10 cellular contexts compared by ENCODE assay signal in genomic region chr1:89758127-89758526, GRCh38.
DNase-seq lines count a peak whose midpoint lies in the region; ATAC-seq lines count a peak whose summit lies in the region.
"Had no signal": no experiment of that assay in that cellular context is flagged by ENCODE, and none has a peak within 500 bp of the region (broad histone marks: within the 10 kb centered on the region; RNA-seq: fewer than 3 reads in every experiment).

No MANE protein-coding gene starts in this region.

- no peaks in the 10 kb centered on the region for H3K79me2 ChIP-seq in GM23248 (ENCODE audit: insufficient read depth)

- H3K4me1 ChIP-seq in BLaER1 (peaks cover 91% of the 10 kb centered on the region), GM23248 (ENCODE audit: insufficient read depth) (peaks cover 27% of the 10 kb centered on the region)

- H3K27ac ChIP-seq in BLaER1 = peak overlapping the region; percentile 89
- no peak overlapping the region for H3K27ac ChIP-seq in GM23248

- H3K4me1 Mint-ChIP-seq in activated naive CD8-positive, alpha-beta T cell (ENCODE audit: low read depth) = peaks cover 92% of the 10 kb centered on the region
- H3K4me1 Mint-ChIP-seq in naive B cell = peaks cover 25 to 34% (median 32%) of the 10 kb centered on the region in 3 donors

- ATAC-seq in naive B cell (ENCODE audit: low read depth in 2 of 2) = no peak
- no peak for ATAC-seq in GM18502 (IDR thresholded peaks at IDR 0.05; ENCODE audit: poor library complexity, unreplicated experiment)

- H3K9me2 ChIP-seq in GM23248 (ENCODE audit: insufficient read depth) = no peaks in the 10 kb centered on the region

- H3K4me3 ChIP-seq in BLaER1 (peak overlapping the region; percentile 43), GM23248 (no peak overlapping the region)
- H3K4me3 ChIP-seq: K562 had no signal

- H3K36me3 ChIP-seq in BLaER1 (no peaks in the 10 kb centered on the region), GM23248 (ENCODE audit: low read depth) (no peaks in the 10 kb centered on the region)

- H3K27me3 Mint-ChIP-seq in activated naive CD8-positive, alpha-beta T cell = no peaks in the 10 kb centered on the region
- H3K27me3 Mint-ChIP-seq in naive B cell = peaks cover 0 to 3% (median 0%) of the 10 kb centered on the region in 3 donors

- no peaks in the 10 kb centered on the region for H3K27me3 ChIP-seq in BLaER1
- H3K27me3 ChIP-seq in GM23248 (replicated peaks; ENCODE audit: insufficient read depth) = no peaks in the 10 kb centered on the region

- H3K9me3 ChIP-seq in BLaER1 = peaks cover 8% of the 10 kb centered on the region; the same call in 1 of the 2 replicates
- no peaks in the 10 kb centered on the region for H3K9me3 ChIP-seq in GM23248 (ENCODE audit: low read depth)

- H3K4me2 ChIP-seq in BLaER1 (peak overlapping the region; percentile 72), GM23248 (ENCODE audit: unreplicated experiment) (no peak overlapping the region)

- H3F3A ChIP-seq in GM23248 (ENCODE audit: insufficient read depth) = peaks cover 19% of the 10 kb centered on the region

- no peaks in the 10 kb centered on the region for H3K9me3 Mint-ChIP-seq in activated naive CD8-positive, alpha-beta T cell (ENCODE audit: low read depth)
- H3K9me3 Mint-ChIP-seq in naive B cell = no peaks in the 10 kb centered on the region

- H3K36me3 Mint-ChIP-seq in activated naive CD8-positive, alpha-beta T cell = peaks cover 15% of the 10 kb centered on the region
- no peaks in the 10 kb centered on the region for H3K36me3 Mint-ChIP-seq in naive B cell

- DNase-seq in GM23248 (no peak), naive B cell (no peak), AG08396 (ENCODE audit: low spot score) (no peak), T1000 (lab: John Stamatoyannopoulos, UW) (no peak), SW 1271 (lab: John Stamatoyannopoulos, UW) (no peak)
- DNase-seq: NCI-H446 treated with DMSO at 0.1 percent for 48 hours had no signal

- H2AFZ ChIP-seq in GM23248 = peak overlapping the region; percentile 53; the same call in 1 of the 2 replicates

- H3K27ac Mint-ChIP-seq in activated naive CD8-positive, alpha-beta T cell = peak overlapping the region; percentile 86
- peak overlapping the region in 3 of 6 donors; percentile 41 to 89 (median 57) for H3K27ac Mint-ChIP-seq in naive B cell

- in situ Hi-C loops in GM23248 (cut with MboI) = loop anchor here (5.0 to 25.0 kb wide), 2 partner anchors 121 to 246 kb away; partner anchors contain the start of gene LRRC8B

- H3K9ac ChIP-seq in BLaER1 = peak overlapping the region; percentile 61
- H3K9ac ChIP-seq in GM23248 = no peak overlapping the region

- H4K20me1 ChIP-seq in BLaER1 (no peaks in the 10 kb centered on the region), GM23248 (ENCODE audit: insufficient read depth) (no peaks in the 10 kb centered on the region)

- 16 to 17% methylated on average over 2 of the region's 2 CpGs for WGBS in GM23248 (ENCODE audit: low coverage in 1 of 2, low lambda C conversion rate in 2 of 2, missing lambda C conversion rate in 2 of 2), 2 experiments

- H3K4me3 Mint-ChIP-seq in activated naive CD8-positive, alpha-beta T cell = peak overlapping the region; percentile 71
- peak overlapping the region; percentile 67 to 89 (median 81) for H3K4me3 Mint-ChIP-seq in naive B cell
